ENCODE assay signal across 8 cellular contexts in the genomic region with DNA sequence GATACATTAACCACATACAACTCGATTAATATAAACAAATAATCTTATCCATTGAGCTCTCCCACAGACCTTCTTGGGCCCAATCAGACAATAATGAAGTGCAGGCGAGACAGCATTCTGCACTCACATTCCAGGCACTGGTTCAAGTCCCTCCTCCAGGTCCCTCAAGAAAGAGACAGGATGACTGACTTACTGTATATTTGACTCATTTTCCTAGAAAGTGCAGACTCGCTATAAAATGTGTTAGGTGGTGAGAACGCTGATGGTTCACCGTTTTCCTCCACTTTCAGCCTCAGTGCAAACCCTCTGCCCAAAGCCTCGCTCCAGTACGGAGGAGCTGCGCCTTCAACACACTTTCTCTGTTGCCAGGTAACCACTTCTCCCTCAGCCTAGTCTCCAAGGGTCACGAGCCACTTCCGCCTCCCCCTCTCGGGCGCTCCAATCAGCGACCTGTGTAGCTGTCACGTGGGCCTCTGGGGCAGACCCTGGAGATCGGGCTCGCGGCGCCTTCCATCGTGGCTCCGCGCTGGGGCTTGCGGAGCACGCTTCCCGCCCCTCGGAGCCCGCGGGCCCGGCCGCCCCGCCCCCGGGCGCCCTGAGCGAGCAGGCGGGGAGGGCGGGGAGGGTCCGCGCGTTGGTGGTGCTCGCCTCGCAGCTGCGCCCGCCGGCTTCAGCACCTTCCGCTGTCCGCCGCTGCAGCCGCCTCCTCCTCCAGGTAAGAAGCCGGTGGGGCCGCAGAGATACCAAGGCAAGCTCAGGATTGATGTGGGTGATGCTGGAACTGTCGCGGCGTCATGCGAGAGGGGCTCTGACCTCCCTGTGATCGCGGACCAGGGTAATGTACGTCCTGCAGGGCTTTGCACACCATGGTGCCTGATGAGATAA. TPM values are rescaled to one million over a fixed set of nuclear protein-coding genes. Genes with fewer than 3 reads are reported as not detected.
DNase-seq lines count a peak whose midpoint lies in the region; ATAC-seq and TF ChIP-seq lines count a peak whose summit lies in the region.

A gene (plus strand): TSS at position 477 of the 885 bp plus-strand sequence. CDS start 45,740 bp downstream, outside the sequence.

- H3K4me3 ChIP-seq in fibroblast of the aortic adventitia (ENCODE audit: low read depth, low read length), result peak within 1 kb of the TSS; percentile 74

- peak; percentile 100 for ATAC-seq in GM21825 (IDR thresholded peaks at IDR 0.05; ENCODE audit: unreplicated experiment)

- TF ChIP-seq CTCF in RWPE1 (conservative IDR thresholded peaks at IDR 0.05; ENCODE audit: low read depth) (no peak), fibroblast of the aortic adventitia (IDR thresholded peaks at IDR 0.05; ENCODE audit: insufficient read depth, low read length) (no peak), nephron (IDR thresholded peaks at IDR 0.05; ENCODE audit: unreplicated experiment in 3 of 3) (no peak)

- intact Hi-C loops in activated T-helper 2 cell treated with anti-CD3 and anti-CD28 coated beads, Interferon-gamma antibody, Interleukin-2, Interleukin-4, amounts not matched to agents 10 μg/mL and 5 μg/mL and 100 μg/mL, durations not matched to agents 14 hours and 24 hours and 36 hours (cut with micrococcal nuclease), result loop anchor here (2.0 to 5.0 kb wide), 2 partner anchors 129 to 257 kb away; a partner anchor contains a TSS

- POLR2A ChIA-PET in RWPE1 (lab: Yijun Ruan, JAX; ENCODE audit: low non-redundant PET), result interaction anchor here (1.2 kb wide), 1 partner anchor 65 kb away, joined by 17 read pairs; no protein-coding TSS in a partner anchor

- peaks cover 11% of the 10 kb centered on the region for H3K4me1 Mint-ChIP-seq in activated T-helper 2 cell treated with anti-CD3 and anti-CD28 coated beads, Interferon-gamma antibody, Interleukin-2, Interleukin-4, amounts not matched to agents 10 μg/mL and 5 μg/mL and 100 μg/mL, durations not matched to agents 14 hours and 24 hours and 36 hours (ENCODE audit: low read depth)
- peaks cover 9% of the 10 kb centered on the region for H3K4me1 Mint-ChIP-seq in nephron

- no peak within 1 kb of the TSS for H3K27ac ChIP-seq in RWPE1

- no peaks in the 10 kb centered on the region for H3K9me3 Mint-ChIP-seq in activated T-helper 2 cell treated with anti-CD3 and anti-CD28 coated beads, Interferon-gamma antibody, Interleukin-2, Interleukin-4, amounts not matched to agents 10 μg/mL and 5 μg/mL and 100 μg/mL, durations not matched to agents 14 hours and 24 hours and 36 hours
- H3K9me3 Mint-ChIP-seq in nephron, result no peaks in the 10 kb centered on the region

- H3K27me3 Mint-ChIP-seq in activated T-helper 2 cell treated with anti-CD3 and anti-CD28 coated beads, Interferon-gamma antibody, Interleukin-2, Interleukin-4, amounts not matched to agents 10 μg/mL and 5 μg/mL and 100 μg/mL, durations not matched to agents 14 hours and 24 hours and 36 hours (ENCODE audit: low read depth), result peaks cover 23% of the 10 kb centered on the region
- peaks cover 7% of the 10 kb centered on the region for H3K27me3 Mint-ChIP-seq in nephron (ENCODE audit: low read depth)

- no peaks in the 10 kb centered on the region for H3K36me3 Mint-ChIP-seq in activated T-helper 2 cell treated with anti-CD3 and anti-CD28 coated beads, Interferon-gamma antibody, Interleukin-2, Interleukin-4, amounts not matched to agents 10 μg/mL and 5 μg/mL and 100 μg/mL, durations not matched to agents 14 hours and 24 hours and 36 hours (ENCODE audit: low read depth)
- no peaks in the 10 kb centered on the region for H3K36me3 Mint-ChIP-seq in nephron (ENCODE audit: low read depth)

- no peak within 1 kb of the TSS for H3K27ac Mint-ChIP-seq in activated T-helper 2 cell treated with anti-CD3 and anti-CD28 coated beads, Interferon-gamma antibody, Interleukin-2, Interleukin-4, amounts not matched to agents 10 μg/mL and 5 μg/mL and 100 μg/mL, durations not matched to agents 14 hours and 24 hours and 36 hours
- peak within 1 kb of the TSS in 2 of 3 experiments; percentile 46 to 78 for H3K27ac Mint-ChIP-seq in nephron

- DNase-seq in DMS53 treated with DMSO at 0.1 percent for 48 hours (lab: John Stamatoyannopoulos, UW; ENCODE audit: unreplicated experiment) (peak; percentile 82), LHCN-M2 (ENCODE audit: low read depth) (peak; percentile 30), RWPE1 (ENCODE audit: low spot score) (peak; percentile 89), fibroblast of the aortic adventitia (ENCODE audit: low read depth) (peak; percentile 62)
- DNase-seq in activated T-helper 2 cell treated with anti-CD3 and anti-CD28 coated beads, Interferon-gamma antibody, Interleukin-2, Interleukin-4, amounts not matched to agents 10 μg/mL and 5 μg/mL and 100 μg/mL, durations not matched to agents 14 hours and 24 hours and 36 hours (ENCODE audit: low spot score), result peak; percentile 73
- DNase-seq in stimulated activated naive CD4-positive, alpha-beta T cell (lab: John Stamatoyannopoulos, UW), result peak; percentile 56 to 73 (median 69)

- H3K4me3 Mint-ChIP-seq in activated T-helper 2 cell treated with anti-CD3 and anti-CD28 coated beads, Interferon-gamma antibody, Interleukin-2, Interleukin-4, amounts not matched to agents 10 μg/mL and 5 μg/mL and 100 μg/mL, durations not matched to agents 14 hours and 24 hours and 36 hours (ENCODE audit: low read depth), result peak within 1 kb of the TSS; percentile 82
- peak within 1 kb of the TSS; percentile 93 to 97 (median 93) for H3K4me3 Mint-ChIP-seq in nephron

- CTCF ChIA-PET in RWPE1 (lab: Yijun Ruan, JAX), result no interaction called here

RNA-seq across cellular contexts. Expression of the gene that starts here (rescaled TPM):
- total RNA-seq in LHCN-M2 (2014; rRNA removed) (0.11 and 0.26 TPM in 2 replicates), fibroblast of the aortic adventitia (ENCODE audit: low replicate concordance) (2.6 and 3.1 TPM in 2 replicates)
- polyA plus RNA-seq in LHCN-M2 (2012), result not detected
- 1.0 and 1.4 TPM in 2 replicates for total RNA-seq in activated T-helper 2 cell treated with anti-CD3 and anti-CD28 coated beads, Interferon-gamma antibody, Interleukin-2, Interleukin-4, amounts not matched to agents 10 μg/mL and 5 μg/mL and 100 μg/mL, durations not matched to agents 14 hours and 24 hours and 36 hours

Comparison
In these comparisons a context has a peak if more than half of its experiments do, and no peak if none do; other contexts are left out.
1. Peak in DNase-seq in LHCN-M2; RNA of the gene not detected or under 1 TPM.
2. DNase-seq: peak in every context shown above with its lines; median percentile 89 in RWPE1; 82 in DMS53 treated with DMSO at 0.1 percent for 48 hours; 73 in activated T-helper 2 cell treated with anti-CD3 and anti-CD28 coated beads, Interferon-gamma antibody, Interleukin-2, Interleukin-4, amounts not matched to agents 10 μg/mL and 5 μg/mL and 100 μg/mL, durations not matched to agents 14 hours and 24 hours and 36 hours; 69 in stimulated activated naive CD4-positive, alpha-beta T cell; 62 in fibroblast of the aortic adventitia; 30 in LHCN-M2.